In the genomic region with DNA sequence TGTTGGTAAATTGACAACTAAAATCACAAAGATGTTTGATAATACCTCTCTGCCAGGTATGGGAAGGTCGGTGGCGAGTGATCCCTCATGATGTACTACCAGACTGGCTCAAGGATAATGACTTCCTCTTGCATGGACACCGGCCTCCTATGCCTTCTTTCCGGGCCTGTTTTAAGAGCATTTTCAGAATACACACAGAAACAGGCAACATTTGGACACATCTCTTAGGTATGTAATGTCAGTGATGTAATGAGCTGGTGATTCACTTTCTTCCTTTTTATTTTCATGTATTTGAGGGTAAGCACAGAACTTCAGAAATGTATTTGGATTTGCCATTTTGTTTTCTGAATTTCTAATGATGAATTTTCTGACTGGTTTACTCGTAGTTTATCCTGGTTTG, we compare ENCODE assay signal across 19 cellular contexts. TPM values are rescaled to one million over a fixed set of nuclear protein-coding genes. Genes with fewer than 3 reads are reported as not detected.
A peak's percentile ranks its signal among the peaks of the same experiment; 100 is the strongest.
DNase-seq lines count a peak whose midpoint lies in the region; ATAC-seq, FAIRE-seq and TF ChIP-seq lines count a peak whose summit lies in the region.
"Had no signal": no experiment of that assay in that cellular context is flagged by ENCODE, and none has a peak within 500 bp of the region (broad histone marks: within the 10 kb centered on the region; RNA-seq: fewer than 3 reads in every experiment).

No MANE protein-coding gene starts in this region.

- H3K36me3 ChIP-seq in mammary epithelial cell (ENCODE audit: insufficient read depth, low read length) (peaks cover 9% of the 10 kb centered on the region), keratinocyte (ENCODE audit: control insufficient read depth in 2 of 2, extremely low read depth in 1 of 2, insufficient read depth in 2 of 2, low read length in 2 of 2) (peaks cover 10% of the 10 kb centered on the region in 2 experiments)

- H3K9ac ChIP-seq in mammary epithelial cell (ENCODE audit: insufficient read depth, low read length), result no peak overlapping the region
- no peak overlapping the region for H3K9ac ChIP-seq in keratinocyte (ENCODE audit: control insufficient read depth, extremely low read depth, insufficient read depth, low read length)

- ATAC-seq in GM18858 (IDR thresholded peaks at IDR 0.05; ENCODE audit: unreplicated experiment), result no peak

- intact Hi-C loops in mammary epithelial cell (cut with micrococcal nuclease), result loop anchor here (5.0 kb wide), 1 partner anchor 85 kb away; a partner anchor contains a TSS
- intact Hi-C loops in activated naive CD4-positive, alpha-beta T cell treated with anti-CD3 and anti-CD28 coated beads for 36 hours (cut with micrococcal nuclease), result no loop called here

- H3K27me3 ChIP-seq in mammary epithelial cell (ENCODE audit: insufficient read depth, low read length) (no peaks in the 10 kb centered on the region), keratinocyte (ENCODE audit: control insufficient read depth, extremely low read depth, insufficient read depth, low read length) (no peaks in the 10 kb centered on the region)
- H3K27me3 ChIP-seq: upper lobe of left lung had no signal

- peak overlapping the region; percentile 54 for H3K4me2 ChIP-seq in mammary epithelial cell (ENCODE audit: insufficient read depth, low read depth, low read length)
- H3K4me2 ChIP-seq in keratinocyte (ENCODE audit: control insufficient read depth, extremely low read depth, insufficient read depth, low read depth, low read length), result peak overlapping the region; percentile 46

- no peaks in the 10 kb centered on the region for H3K9me3 Mint-ChIP-seq in activated naive CD4-positive, alpha-beta T cell treated with anti-CD3 and anti-CD28 coated beads for 36 hours
- H3K9me3 Mint-ChIP-seq in activated naive CD4-positive, alpha-beta T cell treated with anti-CD3 and anti-CD28 coated beads, Interleukin-2, amount 10 ng/mL, durations not matched to agents 7 days and 5 days, result no peaks in the 10 kb centered on the region

- WGBS in mammary epithelial cell (ENCODE audit: low coverage, missing lambda C conversion rate), result 82% methylated on average over 5 of the region's 5 CpGs

- H3K4me3 Mint-ChIP-seq in activated naive CD4-positive, alpha-beta T cell treated with anti-CD3 and anti-CD28 coated beads for 36 hours, result no peak overlapping the region
- no peak overlapping the region for H3K4me3 Mint-ChIP-seq in activated naive CD4-positive, alpha-beta T cell treated with anti-CD3 and anti-CD28 coated beads, Interleukin-2, amount 10 ng/mL, durations not matched to agents 7 days and 5 days
- H3K4me3 Mint-ChIP-seq: activated naive CD8-positive, alpha-beta T cell had no signal

- CTCF ChIA-PET in AG04449 (lab: Yijun Ruan, JAX), result interaction anchor here (1.0 kb wide), 2 partner anchors 13 to 162 kb away, joined by 3 read pairs; no protein-coding TSS in a partner anchor
- CTCF ChIA-PET in mammary epithelial cell (lab: Charles Lee; ENCODE audit: low non-redundant PET), result no interaction called here
- CTCF ChIA-PET in activated naive CD4-positive, alpha-beta T cell treated with anti-CD3 and anti-CD28 coated beads for 36 hours (lab: Charles Lee), result no interaction called here
- CTCF ChIA-PET in activated naive CD4-positive, alpha-beta T cell treated with anti-CD3 and anti-CD28 coated beads, Interleukin-2, amount 10 ng/mL, durations not matched to agents 7 days and 5 days (lab: Charles Lee), result no interaction called here

- dilution Hi-C loops in mammary epithelial cell (cut with HindIII; ENCODE audit: low sequenced_read_pairs), result loop anchor here (25.0 kb wide), 1 partner anchor 115 kb away; no protein-coding TSS in a partner anchor
- dilution Hi-C loops in keratinocyte (cut with MboI; ENCODE audit: extremely low pct_ligation_motif_present, low sequenced_read_pairs), result no loop called here

- H3K4me3 ChIP-seq in AG04449 (ENCODE audit: low read depth, low read length) (no peak overlapping the region), mammary epithelial cell (replicated peaks in 1 of 3; ENCODE audit: insufficient read depth in 1 of 3, low read depth in 2 of 3, low read length in 3 of 3) (no peak overlapping the region), keratinocyte (ENCODE audit: control insufficient read depth in 2 of 3, extremely low read depth in 1 of 3, insufficient read depth in 2 of 3, low read depth in 1 of 3, low read length in 3 of 3) (no peak overlapping the region)
- H3K4me3 ChIP-seq: HAP-1, upper lobe of left lung had no signal

- peak; percentile 42 for DNase-seq in AG04449 (ENCODE audit: low read depth, low spot score)
- DNase-seq in HT1080 (ENCODE audit: low read depth), result peak; percentile 73
- peak; percentile 58 for DNase-seq in mammary epithelial cell
- DNase-seq in keratinocyte (ENCODE audit: low read depth, low spot score), result peak; percentile 15
- no peak for DNase-seq in activated naive CD4-positive, alpha-beta T cell treated with anti-CD3 and anti-CD28 coated beads for 36 hours
- DNase-seq in activated naive CD4-positive, alpha-beta T cell treated with anti-CD3 and anti-CD28 coated beads, Interleukin-2, amount 10 ng/mL, durations not matched to agents 7 days and 5 days, result no peak
- DNase-seq in OCI-M2 (lab: John Stamatoyannopoulos, UW; ENCODE audit: unreplicated experiment), result no peak
- DNase-seq: DND-41, hypothalamus, NCI-H1436 treated with DMSO at 0.1 percent for 48 hours, NCI-H69, SHP77, small intestine, upper lobe of left lung had no signal

- peak; percentile 64 for FAIRE-seq in keratinocyte (lab: Jason Lieb, UNC)
- FAIRE-seq: small intestine, TTC549 had no signal

- in situ Hi-C loops in mammary epithelial cell (cut with MboI; ENCODE audit: low sequenced_read_pairs in 2 of 2), result no loop called here

- H3K4me1 Mint-ChIP-seq in activated naive CD4-positive, alpha-beta T cell treated with anti-CD3 and anti-CD28 coated beads for 36 hours (ENCODE audit: low read depth), result peaks cover 4% of the 10 kb centered on the region
- no peaks in the 10 kb centered on the region for H3K4me1 Mint-ChIP-seq in activated naive CD4-positive, alpha-beta T cell treated with anti-CD3 and anti-CD28 coated beads, Interleukin-2, amount 10 ng/mL, durations not matched to agents 7 days and 5 days

- H3K27ac Mint-ChIP-seq in activated naive CD4-positive, alpha-beta T cell treated with anti-CD3 and anti-CD28 coated beads for 36 hours, result no peak overlapping the region
- H3K27ac Mint-ChIP-seq in activated naive CD4-positive, alpha-beta T cell treated with anti-CD3 and anti-CD28 coated beads, Interleukin-2, amount 10 ng/mL, durations not matched to agents 7 days and 5 days, result no peak overlapping the region
- H3K27ac Mint-ChIP-seq: activated naive CD8-positive, alpha-beta T cell had no signal

- BruUV-seq in mammary epithelial cell (replicated peaks; lab: Mats Ljungman, UMichigan), result no TSS peak

- no peaks in the 10 kb centered on the region for H3K27me3 Mint-ChIP-seq in activated naive CD4-positive, alpha-beta T cell treated with anti-CD3 and anti-CD28 coated beads for 36 hours (ENCODE audit: low read depth)
- H3K27me3 Mint-ChIP-seq in activated naive CD4-positive, alpha-beta T cell treated with anti-CD3 and anti-CD28 coated beads, Interleukin-2, amount 10 ng/mL, durations not matched to agents 7 days and 5 days, result no peaks in the 10 kb centered on the region
- H3K27me3 Mint-ChIP-seq: activated naive CD8-positive, alpha-beta T cell had no signal

- peaks cover 16% of the 10 kb centered on the region for H3K36me3 Mint-ChIP-seq in activated naive CD4-positive, alpha-beta T cell treated with anti-CD3 and anti-CD28 coated beads for 36 hours (ENCODE audit: low read depth)
- peaks cover 45% of the 10 kb centered on the region for H3K36me3 Mint-ChIP-seq in activated naive CD4-positive, alpha-beta T cell treated with anti-CD3 and anti-CD28 coated beads, Interleukin-2, amount 10 ng/mL, durations not matched to agents 7 days and 5 days

- no peak overlapping the region for H3K27ac ChIP-seq in mammary epithelial cell (ENCODE audit: insufficient read depth, low read depth, low read length)
- no peak overlapping the region for H3K27ac ChIP-seq in keratinocyte (ENCODE audit: control insufficient read depth, insufficient read depth, low read length)
- H3K27ac ChIP-seq: upper lobe of left lung had no signal

- peaks cover 32% of the 10 kb centered on the region for H3K4me1 ChIP-seq in mammary epithelial cell (ENCODE audit: insufficient read depth, low read length)
- peaks cover 28% of the 10 kb centered on the region for H3K4me1 ChIP-seq in keratinocyte (ENCODE audit: control insufficient read depth, extremely low read depth, insufficient read depth, low read length)

- TF ChIP-seq CTCF in AG04449 (IDR thresholded peaks at IDR 0.05; ENCODE audit: insufficient read depth, low read length, missing control alignments) (no peak), mammary epithelial cell (conservative IDR thresholded peaks at IDR 0.05 in 1 of 2, IDR thresholded peaks at IDR 0.05 in 1 of 2; ENCODE audit: extremely low read depth in 1 of 2, insufficient read depth in 1 of 2, low read depth in 1 of 2, low read length in 2 of 2) (no peak), keratinocyte (optimal IDR thresholded peaks at IDR 0.05 in 1 of 3, IDR thresholded peaks at IDR 0.05 in 1 of 3, conservative IDR thresholded peaks at IDR 0.05 in 1 of 3; ENCODE audit: extremely low read depth in 1 of 3, insufficient read depth in 2 of 3, low read length in 3 of 3) (no peak)

- H3K79me2 ChIP-seq in mammary epithelial cell (ENCODE audit: insufficient read depth, low read length), result peaks cover 62% of the 10 kb centered on the region
- H3K79me2 ChIP-seq in keratinocyte (ENCODE audit: control insufficient read depth, insufficient read depth, low read length), result peaks cover 1% of the 10 kb centered on the region

- POLR2A ChIA-PET in AG04449 (lab: Yijun Ruan, JAX), result no interaction called here

- H2AFZ ChIP-seq in mammary epithelial cell (ENCODE audit: low read depth, low read length), result no peak overlapping the region
- H2AFZ ChIP-seq in keratinocyte (ENCODE audit: control insufficient read depth, low read length), result no peak overlapping the region

- no peaks in the 10 kb centered on the region for H3K9me3 ChIP-seq in mammary epithelial cell (replicated peaks; ENCODE audit: insufficient read depth, low read length)
- no peaks in the 10 kb centered on the region for H3K9me3 ChIP-seq in keratinocyte (ENCODE audit: control insufficient read depth, low read depth, low read length)
- H3K9me3 ChIP-seq: HAP-1, upper lobe of left lung had no signal

- no peaks in the 10 kb centered on the region for H3K9me1 ChIP-seq in keratinocyte (ENCODE audit: control insufficient read depth, extremely low read depth, insufficient read depth, low read length)

- peaks cover 9% of the 10 kb centered on the region for H4K20me1 ChIP-seq in mammary epithelial cell (ENCODE audit: insufficient read depth, low read length)
- H4K20me1 ChIP-seq in keratinocyte (ENCODE audit: control insufficient read depth, extremely low read depth, insufficient read depth, low read length), result peaks cover 8% of the 10 kb centered on the region

RNA-seq across cellular contexts. Expression of a gene that starts 42.6 kb away (rescaled TPM):
- not detected in 2 replicates for total RNA-seq in HT1080 (2014; rRNA removed; shearing (Covaris generic))
- polyA plus RNA-seq in HT1080 (2015; cell fraction: cytosol; rRNA removed), result not detected in 2 replicates
- not detected in 2 replicates for polyA plus RNA-seq in HT1080 (2015; cell fraction: nucleus; rRNA removed)
- total RNA-seq in mammary epithelial cell, result not detected
- polyA plus RNA-seq in mammary epithelial cell, result not detected
- polyA minus RNA-seq in mammary epithelial cell, result not detected
- polyA plus RNA-seq in keratinocyte, result not detected in 3 replicates
- polyA plus RNA-seq in keratinocyte (2011; ENCODE audit: low read depth), result not detected
- not detected in 2 replicates for polyA plus RNA-seq in keratinocyte (2011; cell fraction: cytosol; rRNA removed)
- not detected in 2 replicates for polyA plus RNA-seq in keratinocyte (2011; cell fraction: nucleus; rRNA removed)
- polyA plus RNA-seq in keratinocyte (2012; ENCODE audit: low replicate concordance), result not detected in 2 replicates
- polyA minus RNA-seq in keratinocyte, result not detected in 3 replicates
- polyA minus RNA-seq in keratinocyte (2011; cell fraction: cytosol; rRNA and poly(A)+ RNA removed), result not detected
- polyA minus RNA-seq in keratinocyte (2011; cell fraction: nucleus; rRNA and poly(A)+ RNA removed), result not detected in 2 replicates
- not detected for total RNA-seq in activated naive CD4-positive, alpha-beta T cell treated with anti-CD3 and anti-CD28 coated beads for 36 hours
- total RNA-seq: lower leg skin, upper lobe of left lung had no signal

Comparison
In these comparisons a context has a peak if more than half of its experiments do, and no peak if none do; other contexts are left out.
1. DNase-seq: peak in AG04449 (single experiment), HT1080 (single experiment), mammary epithelial cell (single experiment) and keratinocyte (single experiment); none in activated naive CD4-positive, alpha-beta T cell treated with anti-CD3 and anti-CD28 coated beads for 36 hours (single experiment), activated naive CD4-positive, alpha-beta T cell treated with anti-CD3 and anti-CD28 coated beads, Interleukin-2, amount 10 ng/mL, durations not matched to agents 7 days and 5 days (single experiment) and OCI-M2 (single experiment).